In the genomic region with DNA sequence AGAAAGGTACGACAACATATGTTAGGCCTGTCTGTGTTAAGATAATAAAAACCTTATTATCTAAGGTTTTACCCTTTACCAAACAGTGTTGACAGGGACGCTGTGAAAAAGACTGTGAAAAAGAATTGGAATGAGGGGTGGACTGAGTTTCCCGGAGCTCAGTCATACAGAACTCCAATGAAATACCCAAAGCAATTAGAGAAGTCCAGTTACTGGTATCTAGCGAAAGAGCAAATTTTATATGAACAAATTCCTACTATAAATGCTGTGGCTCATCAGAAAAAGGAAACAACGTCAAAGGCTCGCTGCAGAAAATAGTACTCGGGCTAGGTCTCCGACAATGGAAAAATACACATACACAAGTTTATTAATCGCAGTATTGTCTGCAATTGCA, we compare ENCODE assay signal across 8 cellular contexts.
DNase-seq lines count a peak whose midpoint lies in the region; ATAC-seq and TF ChIP-seq lines count a peak whose summit lies in the region.

No MANE protein-coding gene starts in this region.

- no peak for TF ChIP-seq CTCF in LNCaP clone FGC (IDR thresholded peaks at IDR 0.05; ENCODE audit: control insufficient read depth, extremely low read depth, insufficient read depth)
- TF ChIP-seq CTCF in nephron progenitor cell (IDR thresholded peaks at IDR 0.05) = no peak

- DNase-seq in LNCaP clone FGC (ENCODE audit: low read depth) (no peak), nephron progenitor cell (no peak), RPMI8226 (no peak), NCI-H1105 treated with DMSO at 0.1 percent for 48 hours (lab: John Stamatoyannopoulos, UW) (no peak), cerebellar cortex (ENCODE audit: low spot score) (no peak), NCI-H1048 (lab: John Stamatoyannopoulos, UW) (no peak)
- no peak for DNase-seq in effector memory CD4-positive, alpha-beta T cell

- H3K36me3 Mint-ChIP-seq in nephron progenitor cell (ENCODE audit: low read depth) = peaks cover 12% of the 10 kb centered on the region

- no peaks in the 10 kb centered on the region for H3K9me3 ChIP-seq in effector memory CD4-positive, alpha-beta T cell (ENCODE audit: control insufficient read depth, low read length)

- H3K4me1 Mint-ChIP-seq in nephron progenitor cell = peaks cover 35% of the 10 kb centered on the region

- H3K4me3 ChIP-seq in LNCaP clone FGC (ENCODE audit: low read depth, low read length) = peak overlapping the region; percentile 98
- peak overlapping the region; percentile 88 for H3K4me3 ChIP-seq in effector memory CD4-positive, alpha-beta T cell (ENCODE audit: insufficient read depth, low read depth, low read length, poor library complexity, severe bottlenecking)

- H3K4me3 Mint-ChIP-seq in nephron progenitor cell = peak overlapping the region; percentile 100

- H3K27me3 Mint-ChIP-seq in nephron progenitor cell (ENCODE audit: low read depth, poor library complexity) = peaks cover 4% of the 10 kb centered on the region

- peak overlapping the region; percentile 95 for H3K27ac ChIP-seq in effector memory CD4-positive, alpha-beta T cell (ENCODE audit: insufficient read depth, low read length, poor library complexity, severe bottlenecking)

- H3K27me3 ChIP-seq in effector memory CD4-positive, alpha-beta T cell (replicated peaks; ENCODE audit: control insufficient read depth, insufficient read depth, low read length, poor library complexity, severe bottlenecking) = no peaks in the 10 kb centered on the region

- H3K36me3 ChIP-seq in effector memory CD4-positive, alpha-beta T cell (ENCODE audit: control insufficient read depth, insufficient read depth, low read length) = no peaks in the 10 kb centered on the region

- H3K4me1 ChIP-seq in effector memory CD4-positive, alpha-beta T cell (ENCODE audit: control insufficient read depth, insufficient read depth, low read length, poor library complexity, severe bottlenecking) = peaks cover 21% of the 10 kb centered on the region

- H3K27ac Mint-ChIP-seq in nephron progenitor cell = peak overlapping the region; percentile 100

- ATAC-seq in GM19452 (IDR thresholded peaks at IDR 0.05; ENCODE audit: unreplicated experiment) = peak; percentile 11

- no peaks in the 10 kb centered on the region for H3K9me3 Mint-ChIP-seq in nephron progenitor cell
